Comparison of ENCODE assay signal across 9 cellular contexts in the genomic region with DNA sequence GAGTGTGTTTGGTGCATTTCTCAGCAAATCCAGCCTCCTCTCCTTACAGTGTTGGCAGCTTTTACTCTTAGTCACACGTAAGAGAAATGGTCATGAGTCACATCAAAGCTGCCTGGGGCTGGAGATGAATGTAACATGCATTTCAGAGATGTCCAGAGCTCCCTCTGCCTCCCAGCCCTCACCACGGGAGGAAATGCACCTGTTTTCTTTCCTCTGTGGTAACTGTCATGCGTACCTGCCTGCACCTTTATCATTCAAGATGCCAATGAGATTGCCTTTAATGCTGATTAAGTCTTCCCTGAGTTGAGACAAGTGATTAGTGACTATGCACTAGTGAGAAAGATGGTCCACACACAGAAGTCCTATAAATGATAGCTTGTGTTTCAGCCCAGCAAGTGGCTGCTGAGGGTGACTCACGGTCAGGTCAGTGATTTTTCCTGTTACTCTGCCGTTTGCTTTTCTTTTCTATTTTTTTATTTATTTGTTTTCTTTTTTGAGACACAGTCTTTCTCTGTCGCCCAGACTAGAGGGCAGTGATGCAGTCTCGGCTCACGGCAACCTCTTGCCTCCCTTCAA.
DNase-seq lines count a peak whose midpoint lies in the region; ATAC-seq lines count a peak whose summit lies in the region.
"Had no signal": no experiment of that assay in that cellular context is flagged by ENCODE, and none has a peak within 500 bp of the region (broad histone marks: within the 10 kb centered on the region; RNA-seq: fewer than 3 reads in every experiment).

No MANE protein-coding gene starts in this region.

- peak overlapping the region; percentile 17 for H3K4me3 Mint-ChIP-seq in activated CD4-positive, alpha-beta memory T cell treated with anti-CD3 and anti-CD28 coated beads for 36 hours

- DNase-seq in left cardiac atrium (no peak), cardiac septum (ENCODE audit: low spot score) (no peak), iPS DF 19.7 (ENCODE audit: low read depth, low spot score) (peak; percentile 52), ureter (ENCODE audit: low spot score) (peak; percentile 51), left ventricle myocardium superior (no peak)
- peak; percentile 76 for DNase-seq in activated CD4-positive, alpha-beta memory T cell treated with anti-CD3 and anti-CD28 coated beads for 36 hours
- DNase-seq: naive thymus-derived CD8-positive, alpha-beta T cell had no signal

- no peaks in the 10 kb centered on the region for H3K9me3 Mint-ChIP-seq in activated CD4-positive, alpha-beta memory T cell treated with anti-CD3 and anti-CD28 coated beads for 36 hours
- H3K9me3 Mint-ChIP-seq: naive thymus-derived CD8-positive, alpha-beta T cell had no signal

- no peaks in the 10 kb centered on the region for H3K36me3 Mint-ChIP-seq in activated CD4-positive, alpha-beta memory T cell treated with anti-CD3 and anti-CD28 coated beads for 36 hours
- H3K36me3 Mint-ChIP-seq: naive thymus-derived CD8-positive, alpha-beta T cell had no signal

- H3K27ac Mint-ChIP-seq in activated CD4-positive, alpha-beta memory T cell treated with anti-CD3 and anti-CD28 coated beads for 36 hours, result peak overlapping the region; percentile 39

- intact Hi-C loops in left cardiac atrium (cut with DNase I) (no loop called here), cardiac septum (cut with DNase I) (no loop called here), left ventricle myocardium superior (cut with micrococcal nuclease) (no loop called here)
- intact Hi-C loops in activated CD4-positive, alpha-beta memory T cell treated with anti-CD3 and anti-CD28 coated beads for 36 hours (cut with micrococcal nuclease), result no loop called here

- CTCF ChIA-PET in activated CD4-positive, alpha-beta memory T cell treated with anti-CD3 and anti-CD28 coated beads for 36 hours (lab: Charles Lee), result interaction anchor here (0.8 to 2.5 kb wide), 5 partner anchors 12 to 162 kb away, joined by 3 to 18 read pairs (median 3); no protein-coding TSS in a partner anchor

- H3K27me3 Mint-ChIP-seq in activated CD4-positive, alpha-beta memory T cell treated with anti-CD3 and anti-CD28 coated beads for 36 hours, result no peaks in the 10 kb centered on the region
- H3K27me3 Mint-ChIP-seq: naive thymus-derived CD8-positive, alpha-beta T cell had no signal

- H3K4me1 Mint-ChIP-seq in activated CD4-positive, alpha-beta memory T cell treated with anti-CD3 and anti-CD28 coated beads for 36 hours (ENCODE audit: low read depth), result peaks cover 42% of the 10 kb centered on the region

- POLR2A ChIA-PET in activated CD4-positive, alpha-beta memory T cell treated with anti-CD3 and anti-CD28 coated beads for 36 hours (lab: Charles Lee), result interaction anchor here (1.3 to 2.9 kb wide), 2 partner anchors 92 to 95 kb away, joined by 4 to 19 read pairs; no protein-coding TSS in a partner anchor

- ATAC-seq in left cardiac atrium (peak; percentile 44 to 87), left ventricle myocardium superior (no peak), HG02763 (IDR thresholded peaks at IDR 0.05; ENCODE audit: unreplicated experiment) (no peak), GM19455 (IDR thresholded peaks at IDR 0.05; ENCODE audit: unreplicated experiment) (no peak)

Comparison
In these comparisons a context has a peak if more than half of its experiments do, and no peak if none do; other contexts are left out.
1. ATAC-seq: peak in left cardiac atrium (2 of 2); none in left ventricle myocardium superior (single experiment), HG02763 (single experiment) and GM19455 (single experiment).
2. DNase-seq: peak in activated CD4-positive, alpha-beta memory T cell treated with anti-CD3 and anti-CD28 coated beads for 36 hours (single experiment), iPS DF 19.7 (single experiment) and ureter (single experiment); none in left cardiac atrium (single experiment), cardiac septum (single experiment) and left ventricle myocardium superior (single experiment).